Comparison of ENCODE assay signal across 2 cellular contexts in genomic region chr15:27989428-27989827, GRCh38.
TF ChIP-seq lines count a peak whose summit lies in the region.

No MANE protein-coding gene starts in this region.

TF ChIP-seq in GM23338, 12 proteins besides CTCF, POLR2A, EP300 and RAD21 (continued from another document):
- TF ChIP-seq ZNF462 (CRISPR knock-in tag; IDR thresholded peaks at IDR 0.05) (no peak), ZNF331 (CRISPR knock-in tag; IDR thresholded peaks at IDR 0.05; ENCODE audit: low read depth) (no peak), CREB1 (CRISPR knock-in tag; IDR thresholded peaks at IDR 0.05; ENCODE audit: low read depth) (no peak), REST (IDR thresholded peaks at IDR 0.05; ENCODE audit: unreplicated experiment) (no peak), ZNF114 (CRISPR knock-in tag; IDR thresholded peaks at IDR 0.05) (no peak), STAT1 (IDR thresholded peaks at IDR 0.05; ENCODE audit: unreplicated experiment) (no peak)

TF ChIP-seq in WTC11, 78 proteins besides CTCF, POLR2A, EP300 and RAD21 (continued from another document):
- no peak for TF ChIP-seq TP53 (CRISPR knock-in tag; IDR thresholded peaks at IDR 0.05)
- TF ChIP-seq USF1 (CRISPR knock-in tag; IDR thresholded peaks at IDR 0.05) = no peak
- no peak for TF ChIP-seq NR3C1 (CRISPR knock-in tag; conservative IDR thresholded peaks at IDR 0.05; ENCODE audit: low read depth)
- no peak for TF ChIP-seq ZNF138 (CRISPR knock-in tag; conservative IDR thresholded peaks at IDR 0.05)
- no peak for TF ChIP-seq GTF2I (CRISPR knock-in tag; conservative IDR thresholded peaks at IDR 0.05)
TF ChIP-seq in WTC11: peak in this region for 0.
